Comparison of ENCODE assay signal across 1 cellular context in the genomic region with DNA sequence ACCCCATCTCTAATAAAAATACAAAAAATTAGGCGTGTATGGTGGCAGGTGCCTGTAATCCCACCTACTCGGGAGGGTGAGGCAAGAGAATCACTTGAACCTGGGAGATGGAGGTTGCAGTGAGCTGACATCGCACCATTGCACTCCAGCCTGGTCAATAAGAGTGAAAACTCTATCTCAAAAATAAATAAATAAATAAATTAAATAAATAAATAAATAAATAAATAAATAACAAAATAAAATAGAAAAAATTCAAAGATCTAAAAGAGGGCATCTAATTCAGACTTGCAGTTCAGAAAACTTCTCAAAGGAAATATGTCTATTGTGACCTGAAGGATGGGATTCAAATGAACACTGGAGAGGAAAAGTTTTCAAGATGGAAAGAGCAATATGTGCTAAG.
TF ChIP-seq lines count a peak whose summit lies in the region.

No MANE protein-coding gene starts in this region.

TF ChIP-seq in HEK293, 187 proteins besides CTCF, POLR2A, EP300 and RAD21 (continued from another document):
- TF ChIP-seq ZNF830 (tag by site-specific recombination; IDR thresholded peaks at IDR 0.05; ENCODE audit: low read depth) = no peak
- TF ChIP-seq, protein P1, sequence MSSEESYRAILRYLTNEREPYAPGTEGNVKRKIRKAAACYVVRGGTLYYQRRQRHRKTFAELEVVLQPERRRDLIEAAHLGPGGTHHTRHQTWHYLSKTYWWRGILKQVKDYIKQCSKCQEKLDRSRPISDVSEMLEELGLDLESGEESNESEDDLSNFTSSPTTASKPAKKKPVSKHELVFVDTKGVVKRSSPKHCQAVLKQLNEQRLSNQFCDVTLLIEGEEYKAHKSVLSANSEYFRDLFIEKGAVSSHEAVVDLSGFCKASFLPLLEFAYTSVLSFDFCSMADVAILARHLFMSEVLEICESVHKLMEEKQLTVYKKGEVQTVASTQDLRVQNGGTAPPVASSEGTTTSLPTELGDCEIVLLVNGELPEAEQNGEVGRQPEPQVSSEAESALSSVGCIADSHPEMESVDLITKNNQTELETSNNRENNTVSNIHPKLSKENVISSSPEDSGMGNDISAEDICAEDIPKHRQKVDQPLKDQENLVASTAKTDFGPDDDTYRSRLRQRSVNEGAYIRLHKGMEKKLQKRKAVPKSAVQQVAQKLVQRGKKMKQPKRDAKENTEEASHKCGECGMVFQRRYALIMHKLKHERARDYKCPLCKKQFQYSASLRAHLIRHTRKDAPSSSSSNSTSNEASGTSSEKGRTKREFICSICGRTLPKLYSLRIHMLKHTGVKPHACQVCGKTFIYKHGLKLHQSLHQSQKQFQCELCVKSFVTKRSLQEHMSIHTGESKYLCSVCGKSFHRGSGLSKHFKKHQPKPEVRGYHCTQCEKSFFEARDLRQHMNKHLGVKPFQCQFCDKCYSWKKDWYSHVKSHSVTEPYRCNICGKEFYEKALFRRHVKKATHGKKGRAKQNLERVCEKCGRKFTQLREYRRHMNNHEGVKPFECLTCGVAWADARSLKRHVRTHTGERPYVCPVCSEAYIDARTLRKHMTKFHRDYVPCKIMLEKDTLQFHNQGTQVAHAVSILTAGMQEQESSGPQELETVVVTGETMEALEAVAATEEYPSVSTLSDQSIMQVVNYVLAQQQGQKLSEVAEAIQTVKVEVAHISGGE (tag by site-specific recombination; conservative IDR thresholded peaks at IDR 0.05; ENCODE audit: low read depth) = peak; percentile 78
- TF ChIP-seq ZNF654 (tag by site-specific recombination; IDR thresholded peaks at IDR 0.05; ENCODE audit: low read depth) = peak; percentile 33
- peak; percentile 74; the same call in 1 of the 2 replicates for TF ChIP-seq ZNF560 (tag by site-specific recombination; IDR thresholded peaks at IDR 0.05; ENCODE audit: borderline replicate concordance)
- TF ChIP-seq ZNF433 (tag by site-specific recombination; IDR thresholded peaks at IDR 0.05; ENCODE audit: low read depth) = peak; percentile 72
- TF ChIP-seq ZNF404 (tag by site-specific recombination; IDR thresholded peaks at IDR 0.05) = 0 out of 2 replicates have a peak, but pooled peaks have one; percentile 39
- 0 out of 2 replicates have a peak, but pooled peaks have one; percentile 48 for TF ChIP-seq ZFP37 (tag by site-specific recombination; IDR thresholded peaks at IDR 0.05)
- no peak for TF ChIP-seq ZNF548 (tag by site-specific recombination; IDR thresholded peaks at IDR 0.05)
- TF ChIP-seq ZNF266 (tag by site-specific recombination; IDR thresholded peaks at IDR 0.05; ENCODE audit: low read depth) = 0 out of 2 replicates have a peak, but pooled peaks have one; percentile 54
- peak; percentile 73 for TF ChIP-seq ZNF623 (tag by site-specific recombination; IDR thresholded peaks at IDR 0.05)
- TF ChIP-seq ZNF211 (tag by site-specific recombination; IDR thresholded peaks at IDR 0.05; ENCODE audit: low read depth) = no peak
- TF ChIP-seq ZNF558 (tag by site-specific recombination; IDR thresholded peaks at IDR 0.05) = peak; percentile 45; the same call in 1 of the 2 replicates
- 0 out of 2 replicates have a peak, but pooled peaks have one; percentile 40 for TF ChIP-seq ZXDB (tag by site-specific recombination; IDR thresholded peaks at IDR 0.05)
- no peak for TF ChIP-seq ZNF544 (tag by site-specific recombination; IDR thresholded peaks at IDR 0.05)
- peak; percentile 89 for TF ChIP-seq ZNF555 (tag by site-specific recombination; conservative IDR thresholded peaks at IDR 0.05)
- TF ChIP-seq ZNF426 (tag by site-specific recombination; IDR thresholded peaks at IDR 0.05) = peak; percentile 90
- peak; percentile 68 for TF ChIP-seq ZBTB8A (tag by site-specific recombination; IDR thresholded peaks at IDR 0.05)
- 0 out of 2 replicates have a peak, but pooled peaks have one; percentile 55 for TF ChIP-seq ZNF202 (tag by site-specific recombination; IDR thresholded peaks at IDR 0.05; ENCODE audit: borderline replicate concordance)
- TF ChIP-seq ZNF394 (tag by site-specific recombination; IDR thresholded peaks at IDR 0.05; ENCODE audit: borderline replicate concordance) = peak; percentile 91
- TF ChIP-seq ZNF664 (tag by site-specific recombination; IDR thresholded peaks at IDR 0.05) = peak; percentile 52; the same call in 1 of the 2 replicates
- peak; percentile 69 for TF ChIP-seq ZNF510 (tag by site-specific recombination; IDR thresholded peaks at IDR 0.05; ENCODE audit: insufficient replicate concordance)
- TF ChIP-seq ZNF140 (tag by site-specific recombination; IDR thresholded peaks at IDR 0.05) = peak; percentile 77; the same call in 1 of the 2 replicates
- TF ChIP-seq, protein P2, sequence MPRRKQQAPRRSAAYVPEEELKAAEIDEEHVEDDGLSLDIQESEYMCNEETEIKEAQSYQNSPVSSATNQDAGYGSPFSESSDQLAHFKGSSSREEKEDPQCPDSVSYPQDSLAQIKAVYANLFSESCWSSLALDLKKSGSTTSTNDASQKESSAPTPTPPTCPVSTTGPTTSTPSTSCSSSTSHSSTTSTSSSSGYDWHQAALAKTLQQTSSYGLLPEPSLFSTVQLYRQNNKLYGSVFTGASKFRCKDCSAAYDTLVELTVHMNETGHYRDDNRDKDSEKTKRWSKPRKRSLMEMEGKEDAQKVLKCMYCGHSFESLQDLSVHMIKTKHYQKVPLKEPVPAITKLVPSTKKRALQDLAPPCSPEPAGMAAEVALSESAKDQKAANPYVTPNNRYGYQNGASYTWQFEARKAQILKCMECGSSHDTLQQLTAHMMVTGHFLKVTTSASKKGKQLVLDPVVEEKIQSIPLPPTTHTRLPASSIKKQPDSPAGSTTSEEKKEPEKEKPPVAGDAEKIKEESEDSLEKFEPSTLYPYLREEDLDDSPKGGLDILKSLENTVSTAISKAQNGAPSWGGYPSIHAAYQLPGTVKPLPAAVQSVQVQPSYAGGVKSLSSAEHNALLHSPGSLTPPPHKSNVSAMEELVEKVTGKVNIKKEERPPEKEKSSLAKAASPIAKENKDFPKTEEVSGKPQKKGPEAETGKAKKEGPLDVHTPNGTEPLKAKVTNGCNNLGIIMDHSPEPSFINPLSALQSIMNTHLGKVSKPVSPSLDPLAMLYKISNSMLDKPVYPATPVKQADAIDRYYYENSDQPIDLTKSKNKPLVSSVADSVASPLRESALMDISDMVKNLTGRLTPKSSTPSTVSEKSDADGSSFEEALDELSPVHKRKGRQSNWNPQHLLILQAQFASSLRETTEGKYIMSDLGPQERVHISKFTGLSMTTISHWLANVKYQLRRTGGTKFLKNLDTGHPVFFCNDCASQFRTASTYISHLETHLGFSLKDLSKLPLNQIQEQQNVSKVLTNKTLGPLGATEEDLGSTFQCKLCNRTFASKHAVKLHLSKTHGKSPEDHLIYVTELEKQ (tag by site-specific recombination; IDR thresholded peaks at IDR 0.05; ENCODE audit: borderline replicate concordance) = no peak
- TF ChIP-seq, protein P3, sequence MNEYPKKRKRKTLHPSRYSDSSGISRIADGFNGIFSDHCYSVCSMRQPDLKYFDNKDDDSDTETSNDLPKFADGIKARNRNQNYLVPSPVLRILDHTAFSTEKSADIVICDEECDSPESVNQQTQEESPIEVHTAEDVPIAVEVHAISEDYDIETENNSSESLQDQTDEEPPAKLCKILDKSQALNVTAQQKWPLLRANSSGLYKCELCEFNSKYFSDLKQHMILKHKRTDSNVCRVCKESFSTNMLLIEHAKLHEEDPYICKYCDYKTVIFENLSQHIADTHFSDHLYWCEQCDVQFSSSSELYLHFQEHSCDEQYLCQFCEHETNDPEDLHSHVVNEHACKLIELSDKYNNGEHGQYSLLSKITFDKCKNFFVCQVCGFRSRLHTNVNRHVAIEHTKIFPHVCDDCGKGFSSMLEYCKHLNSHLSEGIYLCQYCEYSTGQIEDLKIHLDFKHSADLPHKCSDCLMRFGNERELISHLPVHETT (tag by site-specific recombination; IDR thresholded peaks at IDR 0.05) = no peak
TF ChIP-seq in HEK293: peak in this region for 21.
